8 cellular contexts compared by ENCODE assay signal in the genomic region with DNA sequence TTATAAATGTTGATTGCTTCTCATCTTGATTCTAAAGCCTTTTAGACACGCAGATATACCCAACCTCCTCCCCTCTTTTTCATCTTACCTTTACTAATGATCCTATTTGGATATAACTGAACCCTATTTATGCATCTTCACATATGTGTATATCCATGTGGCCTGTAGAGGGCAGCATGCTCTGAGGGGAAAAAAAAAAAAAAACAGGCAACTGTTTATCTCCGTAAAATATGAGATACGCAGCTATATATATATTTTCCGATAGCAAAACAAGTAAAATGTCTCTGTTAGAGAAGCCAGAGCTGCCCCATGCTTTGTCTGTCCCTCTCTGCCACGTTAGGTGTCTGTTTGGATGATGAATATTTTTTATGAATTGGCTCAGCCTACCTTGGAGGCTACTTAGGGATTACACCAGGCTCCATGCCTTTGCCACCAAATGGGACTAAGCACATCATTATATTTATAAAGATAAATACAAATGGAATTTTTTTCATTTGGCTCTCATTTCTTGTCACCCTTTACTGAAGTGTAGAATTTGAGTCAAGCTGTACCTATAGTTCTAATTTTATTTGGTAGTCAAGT.
DNase-seq lines count a peak whose midpoint lies in the region; ATAC-seq and TF ChIP-seq lines count a peak whose summit lies in the region.

No MANE protein-coding gene starts in this region.

- H3K9me3 ChIP-seq in SK-N-SH: no peaks in the 10 kb centered on the region

- peak; percentile 58 for DNase-seq in EH (ENCODE audit: low read depth)
- peak; percentile 42 for DNase-seq in M059J (ENCODE audit: low read depth)
- DNase-seq in SK-N-SH: peak; percentile 34
- peak; percentile 74 for DNase-seq in fibroblast of peridontal ligament (ENCODE audit: extremely low read depth)
- peak; percentile 42 for DNase-seq in pons (ENCODE audit: low spot score)
- DNase-seq in GM19240 (ENCODE audit: insufficient read length, low spot score): no peak
- DNase-seq in putamen (ENCODE audit: low spot score): no peak

- no peaks in the 10 kb centered on the region for H3K27me3 ChIP-seq in SK-N-SH (ENCODE audit: insufficient read depth)

- H3K4me3 ChIP-seq in SK-N-SH (ENCODE audit: low read depth in 2 of 2, low read length in 1 of 2): peak overlapping the region; percentile 19 to 41; a peak in 2 of 4 replicates

- TF ChIP-seq RAD21 in SK-N-SH (IDR thresholded peaks at IDR 0.05; ENCODE audit: low read length): peak; percentile 90

- POLR2A ChIA-PET in SK-N-SH (lab: Yijun Ruan, JAX): no interaction called here

- peaks cover 6 to 8% of the 10 kb centered on the region in 2 experiments; a peak in 2 of 4 replicates for H3K4me1 ChIP-seq in SK-N-SH (ENCODE audit: control insufficient read depth in 1 of 2, insufficient read depth in 2 of 2, low read depth in 1 of 2, low read length in 1 of 2)

- no peak for TF ChIP-seq EP300 in SK-N-SH (IDR thresholded peaks at IDR 0.05; ENCODE audit: borderline replicate concordance in 1 of 2, low read depth in 1 of 2, low read length in 1 of 2)

- H3K4me2 ChIP-seq in SK-N-SH: peak overlapping the region; percentile 25; the same call in 1 of the 2 replicates

- CTCF ChIA-PET in SK-N-SH (lab: Yijun Ruan, JAX): interaction anchor here (0.6 to 3.2 kb wide), 55 partner anchors 10 to 791 kb away, joined by 3 to 22 read pairs (median 4); a partner anchor contains a TSS

- TF ChIP-seq CTCF in SK-N-SH (IDR thresholded peaks at IDR 0.05): peak; percentile 100

- H3K9ac ChIP-seq in SK-N-SH: no peak overlapping the region

- WGBS in SK-N-SH (ENCODE audit: low lambda C conversion rate): 4% methylated on average over 5 of the region's 5 CpGs

- no peaks in the 10 kb centered on the region for H4K20me1 ChIP-seq in SK-N-SH (ENCODE audit: insufficient read depth)

- peak overlapping the region in 1 of 2 experiments; percentile 8; a peak in 1 of 4 replicates for H3K27ac ChIP-seq in SK-N-SH (ENCODE audit: low read depth in 2 of 2, low read length in 1 of 2)

- no peaks in the 10 kb centered on the region for H3K79me2 ChIP-seq in SK-N-SH (ENCODE audit: insufficient read depth)

- H3F3A ChIP-seq in SK-N-SH (replicated peaks; ENCODE audit: insufficient read depth): no peaks in the 10 kb centered on the region

- peak; percentile 73 for ATAC-seq in GM21529 (IDR thresholded peaks at IDR 0.05; ENCODE audit: unreplicated experiment)

- H2AFZ ChIP-seq in SK-N-SH (ENCODE audit: low read depth): no peak overlapping the region

- H3K9me2 ChIP-seq in SK-N-SH: no peaks in the 10 kb centered on the region

- H3K36me3 ChIP-seq in SK-N-SH (replicated peaks in 1 of 2; ENCODE audit: control insufficient read depth in 1 of 2, insufficient read depth in 2 of 2, low read length in 1 of 2): peaks cover 3 to 28% of the 10 kb centered on the region in 2 experiments

TF ChIP-seq in SK-N-SH, 30 proteins besides CTCF, POLR2A, EP300 and RAD21:
- TF ChIP-seq, protein P1, sequence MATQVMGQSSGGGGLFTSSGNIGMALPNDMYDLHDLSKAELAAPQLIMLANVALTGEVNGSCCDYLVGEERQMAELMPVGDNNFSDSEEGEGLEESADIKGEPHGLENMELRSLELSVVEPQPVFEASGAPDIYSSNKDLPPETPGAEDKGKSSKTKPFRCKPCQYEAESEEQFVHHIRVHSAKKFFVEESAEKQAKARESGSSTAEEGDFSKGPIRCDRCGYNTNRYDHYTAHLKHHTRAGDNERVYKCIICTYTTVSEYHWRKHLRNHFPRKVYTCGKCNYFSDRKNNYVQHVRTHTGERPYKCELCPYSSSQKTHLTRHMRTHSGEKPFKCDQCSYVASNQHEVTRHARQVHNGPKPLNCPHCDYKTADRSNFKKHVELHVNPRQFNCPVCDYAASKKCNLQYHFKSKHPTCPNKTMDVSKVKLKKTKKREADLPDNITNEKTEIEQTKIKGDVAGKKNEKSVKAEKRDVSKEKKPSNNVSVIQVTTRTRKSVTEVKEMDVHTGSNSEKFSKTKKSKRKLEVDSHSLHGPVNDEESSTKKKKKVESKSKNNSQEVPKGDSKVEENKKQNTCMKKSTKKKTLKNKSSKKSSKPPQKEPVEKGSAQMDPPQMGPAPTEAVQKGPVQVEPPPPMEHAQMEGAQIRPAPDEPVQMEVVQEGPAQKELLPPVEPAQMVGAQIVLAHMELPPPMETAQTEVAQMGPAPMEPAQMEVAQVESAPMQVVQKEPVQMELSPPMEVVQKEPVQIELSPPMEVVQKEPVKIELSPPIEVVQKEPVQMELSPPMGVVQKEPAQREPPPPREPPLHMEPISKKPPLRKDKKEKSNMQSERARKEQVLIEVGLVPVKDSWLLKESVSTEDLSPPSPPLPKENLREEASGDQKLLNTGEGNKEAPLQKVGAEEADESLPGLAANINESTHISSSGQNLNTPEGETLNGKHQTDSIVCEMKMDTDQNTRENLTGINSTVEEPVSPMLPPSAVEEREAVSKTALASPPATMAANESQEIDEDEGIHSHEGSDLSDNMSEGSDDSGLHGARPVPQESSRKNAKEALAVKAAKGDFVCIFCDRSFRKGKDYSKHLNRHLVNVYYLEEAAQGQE (IDR thresholded peaks at IDR 0.05; ENCODE audit: low read depth, low read length): no peak
- TF ChIP-seq, protein P2, sequence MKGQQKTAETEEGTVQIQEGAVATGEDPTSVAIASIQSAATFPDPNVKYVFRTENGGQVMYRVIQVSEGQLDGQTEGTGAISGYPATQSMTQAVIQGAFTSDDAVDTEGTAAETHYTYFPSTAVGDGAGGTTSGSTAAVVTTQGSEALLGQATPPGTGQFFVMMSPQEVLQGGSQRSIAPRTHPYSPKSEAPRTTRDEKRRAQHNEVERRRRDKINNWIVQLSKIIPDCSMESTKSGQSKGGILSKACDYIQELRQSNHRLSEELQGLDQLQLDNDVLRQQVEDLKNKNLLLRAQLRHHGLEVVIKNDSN (IDR thresholded peaks at IDR 0.05; ENCODE audit: borderline replicate concordance, low read depth): no peak
- TF ChIP-seq YY1 (IDR thresholded peaks at IDR 0.05; ENCODE audit: low read depth): no peak
- peak; percentile 23; the same call in 1 of the 2 replicates for TF ChIP-seq GATA2 (CRISPR knock-in tag; IDR thresholded peaks at IDR 0.05)
- no peak for TF ChIP-seq SIN3A (IDR thresholded peaks at IDR 0.05; ENCODE audit: borderline replicate concordance, low read depth, low read length)
- peak; percentile 72 for TF ChIP-seq SMC3 (IDR thresholded peaks at IDR 0.05; ENCODE audit: low read depth, low read length)
- TF ChIP-seq RFX5 (IDR thresholded peaks at IDR 0.05; ENCODE audit: low read length): no peak
- no peak for TF ChIP-seq POLR2AphosphoS5 (IDR thresholded peaks at IDR 0.05; ENCODE audit: low read depth, low read length)
- TF ChIP-seq TCF12 (IDR thresholded peaks at IDR 0.05): peak; percentile 28; the same call in 1 of the 2 replicates
- TF ChIP-seq, protein P3, sequence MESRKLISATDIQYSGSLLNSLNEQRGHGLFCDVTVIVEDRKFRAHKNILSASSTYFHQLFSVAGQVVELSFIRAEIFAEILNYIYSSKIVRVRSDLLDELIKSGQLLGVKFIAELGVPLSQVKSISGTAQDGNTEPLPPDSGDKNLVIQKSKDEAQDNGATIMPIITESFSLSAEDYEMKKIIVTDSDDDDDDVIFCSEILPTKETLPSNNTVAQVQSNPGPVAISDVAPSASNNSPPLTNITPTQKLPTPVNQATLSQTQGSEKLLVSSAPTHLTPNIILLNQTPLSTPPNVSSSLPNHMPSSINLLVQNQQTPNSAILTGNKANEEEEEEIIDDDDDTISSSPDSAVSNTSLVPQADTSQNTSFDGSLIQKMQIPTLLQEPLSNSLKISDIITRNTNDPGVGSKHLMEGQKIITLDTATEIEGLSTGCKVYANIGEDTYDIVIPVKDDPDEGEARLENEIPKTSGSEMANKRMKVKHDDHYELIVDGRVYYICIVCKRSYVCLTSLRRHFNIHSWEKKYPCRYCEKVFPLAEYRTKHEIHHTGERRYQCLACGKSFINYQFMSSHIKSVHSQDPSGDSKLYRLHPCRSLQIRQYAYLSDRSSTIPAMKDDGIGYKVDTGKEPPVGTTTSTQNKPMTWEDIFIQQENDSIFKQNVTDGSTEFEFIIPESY (IDR thresholded peaks at IDR 0.05; ENCODE audit: borderline replicate concordance, low read depth): no peak
- TF ChIP-seq CHD2 (IDR thresholded peaks at IDR 0.05; ENCODE audit: low read length, partially characterized antibody): no peak

Comparison
In these comparisons a context has a peak if more than half of its experiments do, and no peak if none do; other contexts are left out.
1. DNase-seq: peak in EH (single experiment), M059J (single experiment), SK-N-SH (single experiment), fibroblast of peridontal ligament (single experiment) and pons (single experiment); none in GM19240 (single experiment) and putamen (single experiment).